ENCODE assay signal across 9 cellular contexts in the genomic region with DNA sequence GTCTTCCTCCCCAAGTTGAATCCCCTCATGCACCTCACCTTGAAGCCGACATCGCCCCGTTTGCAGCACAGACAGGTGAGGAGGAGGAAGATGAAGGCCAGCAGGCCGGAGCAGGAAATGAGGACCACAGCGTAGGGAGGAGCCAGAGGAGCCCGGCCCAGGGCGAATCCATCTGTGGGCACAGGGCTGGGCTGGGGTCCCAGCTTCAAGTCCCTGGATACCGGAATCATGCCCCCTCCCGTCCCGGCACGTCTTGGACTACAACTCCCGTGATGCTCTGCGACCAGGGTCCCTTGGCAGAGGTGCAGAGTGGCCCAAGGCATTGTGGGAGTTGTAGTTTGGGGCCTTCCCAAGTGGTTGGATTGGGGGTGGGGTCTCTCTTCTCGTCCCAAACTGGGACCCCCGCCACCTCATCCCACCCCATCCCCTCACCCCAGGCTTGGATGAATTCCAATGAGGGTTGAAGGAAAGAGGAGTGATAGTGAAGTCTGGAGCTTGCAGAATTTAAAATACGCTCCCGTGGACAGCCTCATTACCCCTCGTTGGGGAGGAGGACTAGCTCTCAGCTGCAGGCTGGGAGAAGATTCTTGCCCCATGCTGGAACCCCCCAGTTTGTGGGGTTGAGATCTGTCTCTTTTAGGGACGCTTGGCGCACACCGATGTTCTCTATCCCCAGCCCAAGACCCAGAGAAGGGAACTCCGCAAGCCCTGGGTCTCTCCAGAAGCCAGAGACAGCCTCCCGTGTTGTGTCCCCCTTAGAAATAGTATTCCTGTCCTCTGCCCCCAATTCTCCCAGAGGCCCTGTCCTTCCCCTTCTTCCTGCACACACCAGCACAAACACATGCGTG. TPM values are rescaled to one million over a fixed set of nuclear protein-coding genes. Genes with fewer than 3 reads are reported as not detected.
DNase-seq lines count a peak whose midpoint lies in the region; ATAC-seq and TF ChIP-seq lines count a peak whose summit lies in the region.
"Had no signal": no experiment of that assay in that cellular context is flagged by ENCODE, and none has a peak within 500 bp of the region (broad histone marks: within the 10 kb centered on the region; RNA-seq: fewer than 3 reads in every experiment).

No MANE protein-coding gene starts in this region.

- no peaks in the 10 kb centered on the region for H3K79me2 ChIP-seq in OCI-LY1 (ENCODE audit: insufficient read depth, low read length)

- TF ChIP-seq CTCF in OCI-LY1 (IDR thresholded peaks at IDR 0.05; ENCODE audit: low read length) (no peak), fibroblast of mammary gland (conservative IDR thresholded peaks at IDR 0.05; ENCODE audit: control insufficient read depth, insufficient read depth, low read depth, low read length) (no peak), natural killer cell (IDR thresholded peaks at IDR 0.05) (no peak)

- peak; percentile 61 to 64 for ATAC-seq in activated T-cell treated with anti-CD3 and anti-CD28 coated beads, Interleukin-2, amount 50 U/mL, for 72 hours (replicated peaks in 1 of 2)
- ATAC-seq in natural killer cell: peak; percentile 82 to 84 (median 82)
- peak; percentile 63 for ATAC-seq in stimulated activated naive CD8-positive, alpha-beta T cell treated with anti-CD3 and anti-CD28 coated beads, Interleukin-15, Interleukin-2, amounts not matched to agents 100 U/mL and 50 U/mL, for 24 hours
- no peak for ATAC-seq in GM18907 (IDR thresholded peaks at IDR 0.05; ENCODE audit: unreplicated experiment)

- H3K27me3 Mint-ChIP-seq in activated T-cell treated with anti-CD3 and anti-CD28 coated beads, Interleukin-2, amount 50 U/mL, for 72 hours (ENCODE audit: low read depth): no peaks in the 10 kb centered on the region
- peaks cover 0 to 4% of the 10 kb centered on the region in 2 donors for H3K27me3 Mint-ChIP-seq in natural killer cell (ENCODE audit: low read depth in 2 of 2)

- H3F3A ChIP-seq in OCI-LY1 (ENCODE audit: insufficient read depth, low read length): no peaks in the 10 kb centered on the region

- H3K4me1 ChIP-seq in OCI-LY1 (ENCODE audit: insufficient read depth, low read length, severe bottlenecking): peaks cover 24% of the 10 kb centered on the region

- no peak overlapping the region for H3K27ac ChIP-seq in OCI-LY1 (ENCODE audit: low read depth, low read length, poor library complexity, severe bottlenecking)

- H3K4me2 ChIP-seq in OCI-LY1 (ENCODE audit: low read length): peak overlapping the region; percentile 22; the same call in 1 of the 2 replicates

- H3K9me3 ChIP-seq in OCI-LY1 (ENCODE audit: low read length): no peaks in the 10 kb centered on the region

- no peak overlapping the region for H3K27ac Mint-ChIP-seq in activated T-cell treated with anti-CD3 and anti-CD28 coated beads, Interleukin-2, amount 50 U/mL, for 72 hours
- no peak overlapping the region for H3K27ac Mint-ChIP-seq in natural killer cell

- no peaks in the 10 kb centered on the region for H4K20me1 ChIP-seq in OCI-LY1 (ENCODE audit: insufficient read depth, low read length)

- no peaks in the 10 kb centered on the region for H3K27me3 ChIP-seq in OCI-LY1 (ENCODE audit: insufficient read depth, low read length)

- H3K4me3 Mint-ChIP-seq in activated T-cell treated with anti-CD3 and anti-CD28 coated beads, Interleukin-2, amount 50 U/mL, for 72 hours: peak overlapping the region in 1 of 2 donors; percentile 84
- H3K4me3 Mint-ChIP-seq in natural killer cell: peak overlapping the region; percentile 54

- no peak overlapping the region for H3K9ac ChIP-seq in OCI-LY1 (ENCODE audit: low read length)

- peak overlapping the region; percentile 10 for H3K4me3 ChIP-seq in OCI-LY1 (ENCODE audit: low read depth, low read length, poor library complexity, severe bottlenecking)
- peak overlapping the region; percentile 12 for H3K4me3 ChIP-seq in fibroblast of mammary gland (ENCODE audit: control insufficient read depth, low read depth, low read length)

- no peaks in the 10 kb centered on the region for H3K36me3 Mint-ChIP-seq in activated T-cell treated with anti-CD3 and anti-CD28 coated beads, Interleukin-2, amount 50 U/mL, for 72 hours (ENCODE audit: insufficient read depth in 2 of 2)
- H3K36me3 Mint-ChIP-seq in natural killer cell: no peaks in the 10 kb centered on the region

- no peaks in the 10 kb centered on the region for H3K9me2 ChIP-seq in OCI-LY1 (ENCODE audit: low read depth, low read length)

- H3K9me3 Mint-ChIP-seq in activated T-cell treated with anti-CD3 and anti-CD28 coated beads, Interleukin-2, amount 50 U/mL, for 72 hours: no peaks in the 10 kb centered on the region
- no peaks in the 10 kb centered on the region for H3K9me3 Mint-ChIP-seq in natural killer cell

- H3K36me3 ChIP-seq in OCI-LY1 (ENCODE audit: insufficient read depth, low read length): no peaks in the 10 kb centered on the region

- peaks cover 17% of the 10 kb centered on the region for H3K4me1 Mint-ChIP-seq in activated T-cell treated with anti-CD3 and anti-CD28 coated beads, Interleukin-2, amount 50 U/mL, for 72 hours (ENCODE audit: low read depth)
- peaks cover 4 to 14% of the 10 kb centered on the region in 2 donors for H3K4me1 Mint-ChIP-seq in natural killer cell

- intact Hi-C loops in natural killer cell (cut with micrococcal nuclease): no loop called here

- DNase-seq in SHP77 (lab: John Stamatoyannopoulos, UW) (peak; percentile 54 to 66), SHP77 treated with DMSO at 0.1 percent for 48 hours (lab: John Stamatoyannopoulos, UW) (no peak), fibroblast of mammary gland (ENCODE audit: low read depth) (peak; percentile 46), natural killer cell (peak; percentile 67)
- peak; percentile 79 to 81 for DNase-seq in activated T-cell treated with anti-CD3 and anti-CD28 coated beads, Interleukin-2, amount 50 U/mL, for 72 hours
- DNase-seq in stimulated activated naive CD8-positive, alpha-beta T cell treated with anti-CD3 and anti-CD28 coated beads, Interleukin-15, Interleukin-2, amounts not matched to agents 100 U/mL and 50 U/mL, for 24 hours: peak; percentile 77

- no peak overlapping the region for H2AFZ ChIP-seq in OCI-LY1 (ENCODE audit: low read length)

RNA-seq across cellular contexts. Expression of a gene that starts 1.0 kb away (rescaled TPM):
- 1 to 10 TPM; 6.0 to 6.6 TPM for total RNA-seq in activated T-cell treated with anti-CD3 and anti-CD28 coated beads, Interleukin-2, amount 50 U/mL, for 72 hours
- total RNA-seq in natural killer cell: 1 to 10 TPM in 2 of 3 donors, under 1 TPM in 1; 0.64 to 2.9 (median 1.9) TPM

RNA-seq across cellular contexts. Expression of a gene that starts 41.3 kb away (rescaled TPM):
- not detected for total RNA-seq in activated T-cell treated with anti-CD3 and anti-CD28 coated beads, Interleukin-2, amount 50 U/mL, for 72 hours
- under 1 TPM in 1 of 3 donors, not detected in 2; 0.40 TPM for total RNA-seq in natural killer cell
- total RNA-seq: liver had no signal

RNA-seq across cellular contexts. Expression of a gene that starts 41.5 kb away (rescaled TPM):
- total RNA-seq in activated T-cell treated with anti-CD3 and anti-CD28 coated beads, Interleukin-2, amount 50 U/mL, for 72 hours: 10 to 100 TPM; 59.4 to 68.3 TPM
- 10 to 100 TPM; 38.5 to 44.1 (median 39.2) TPM for total RNA-seq in natural killer cell

RNA-seq across cellular contexts. Expression of a gene that starts 55.3 kb away (rescaled TPM):
- 1 to 10 TPM; 3.2 to 5.0 TPM for total RNA-seq in activated T-cell treated with anti-CD3 and anti-CD28 coated beads, Interleukin-2, amount 50 U/mL, for 72 hours
- total RNA-seq in natural killer cell: 1 to 10 TPM in 1 of 3 donors, under 1 TPM in 2; 0.77 to 1.2 (median 0.85) TPM
